21 cellular contexts compared by ENCODE assay signal in genomic region chr1:198068280-198068679, GRCh38.
DNase-seq lines count a peak whose midpoint lies in the region; ATAC-seq and TF ChIP-seq lines count a peak whose summit lies in the region.
"Had no signal": no experiment of that assay in that cellular context is flagged by ENCODE, and none has a peak within 500 bp of the region (broad histone marks: within the 10 kb centered on the region; RNA-seq: fewer than 3 reads in every experiment).

No MANE protein-coding gene starts in this region.

- H2BK20ac ChIP-seq in IMR-90 (ENCODE audit: low read depth, low read length) = no peak overlapping the region

- no peak overlapping the region for H2AK9ac ChIP-seq in IMR-90 (replicated peaks; ENCODE audit: low read depth, low read length, poor library complexity)

- CTCF ChIA-PET in IMR-90 (lab: Yijun Ruan, JAX) = interaction anchor here (0.6 kb wide), 1 partner anchor 15 kb away, joined by 3 read pairs; no protein-coding TSS in a partner anchor
- CTCF ChIA-PET in activated CD8-positive, alpha-beta T cell treated with anti-CD3 and anti-CD28 coated beads for 36 hours (lab: Charles Lee) = interaction anchor here (0.7 to 1.3 kb wide), 2 partner anchors 11 to 90 kb away, joined by 3 read pairs; no protein-coding TSS in a partner anchor

- no peak overlapping the region for H2BK15ac ChIP-seq in IMR-90 (ENCODE audit: low read depth, low read length)

- H3K36me3 Mint-ChIP-seq in activated CD8-positive, alpha-beta T cell treated with anti-CD3 and anti-CD28 coated beads for 36 hours (ENCODE audit: low read depth) = no peaks in the 10 kb centered on the region

- H3K4me1 Mint-ChIP-seq in activated CD8-positive, alpha-beta T cell treated with anti-CD3 and anti-CD28 coated beads for 36 hours (ENCODE audit: low read depth) = peaks cover 3% of the 10 kb centered on the region

- no peaks in the 10 kb centered on the region for H3K36me3 ChIP-seq in IMR-90 (ENCODE audit: control insufficient read depth, insufficient read depth, low read length)
- H3K36me3 ChIP-seq: SJCRH30 had no signal

- peak; percentile 90 for ATAC-seq in IMR-90 (ENCODE audit: low read depth)
- ATAC-seq in activated CD8-positive, alpha-beta T cell treated with anti-CD3 and anti-CD28 coated beads for 36 hours = no peak
- ATAC-seq: A549, Panc1 had no signal

- no TSS peak for BruUV-seq in IMR-90 (replicated peaks; lab: Mats Ljungman, UMichigan)

- no peak overlapping the region for H3K27ac ChIP-seq in IMR-90 (ENCODE audit: insufficient read depth, low read length)
- H3K27ac ChIP-seq: A549, SJCRH30 had no signal

- no peak overlapping the region for H3K18ac ChIP-seq in IMR-90 (ENCODE audit: low read depth, low read length)

- peaks cover 5% of the 10 kb centered on the region for H3K27me3 Mint-ChIP-seq in activated CD8-positive, alpha-beta T cell treated with anti-CD3 and anti-CD28 coated beads for 36 hours

- H3K9me1 ChIP-seq in IMR-90 (ENCODE audit: insufficient read depth, low read length) = no peaks in the 10 kb centered on the region

- H2AFZ ChIP-seq in IMR-90 (replicated peaks; ENCODE audit: low read length, poor library complexity) = no peak overlapping the region

- TF ChIP-seq RAD21 in IMR-90 (IDR thresholded peaks at IDR 0.05; ENCODE audit: low read length) = no peak

- no peak overlapping the region for H3K4me3 Mint-ChIP-seq in activated CD8-positive, alpha-beta T cell treated with anti-CD3 and anti-CD28 coated beads for 36 hours
- H3K4me3 Mint-ChIP-seq: CD4-positive, alpha-beta T cell had no signal

- no CpG with 5 or more reads among the region's 3 CpGs for WGBS in IMR-90 (ENCODE audit: extremely low coverage in 2 of 2, insufficient read length in 1 of 2), 2 experiments

- H3K9ac ChIP-seq in IMR-90 (ENCODE audit: low read depth, low read length) = no peak overlapping the region

- no peak overlapping the region for H3K4me3 ChIP-seq in IMR-90 (ENCODE audit: insufficient read depth, low read depth, low read length)
- H3K4me3 ChIP-seq: A549, SJCRH30 had no signal

- no peak overlapping the region for H4K5ac ChIP-seq in IMR-90 (ENCODE audit: low read depth, low read length)

- H3K4ac ChIP-seq in IMR-90 (ENCODE audit: low read depth, low read length) = no peak overlapping the region

- no peak overlapping the region for H2BK5ac ChIP-seq in IMR-90 (ENCODE audit: low read depth, low read length, poor library complexity, severe bottlenecking)

- H3K27me3 ChIP-seq in IMR-90 (ENCODE audit: control insufficient read depth, insufficient read depth, low read length) = no peaks in the 10 kb centered on the region
- H3K27me3 ChIP-seq: SJCRH30 had no signal

- no peaks in the 10 kb centered on the region for H4K20me1 ChIP-seq in IMR-90 (ENCODE audit: insufficient read depth, low read length)

- H3K79me1 ChIP-seq in IMR-90 (ENCODE audit: low read depth in 1 of 2, low read length in 2 of 2) = no peaks in the 10 kb centered on the region

- no peak for TF ChIP-seq POLR2A in IMR-90 (IDR thresholded peaks at IDR 0.05; ENCODE audit: low read depth, low read length)

- H2BK120ac ChIP-seq in IMR-90 (ENCODE audit: low read depth, low read length) = no peak overlapping the region

- no peak for TF ChIP-seq CTCF in IMR-90 (conservative IDR thresholded peaks at IDR 0.05; ENCODE audit: low read depth, low read length)
- TF ChIP-seq CTCF in GM13976 (IDR thresholded peaks at IDR 0.05; ENCODE audit: borderline replicate concordance, control extremely low read depth, extremely low read depth, insufficient read depth, missing control alignments) = no peak
- no peak for TF ChIP-seq CTCF in activated CD8-positive, alpha-beta T cell treated with anti-CD3 and anti-CD28 coated beads for 36 hours (IDR thresholded peaks at IDR 0.05)

- POLR2A ChIA-PET in IMR-90 (lab: Charles Lee; ENCODE audit: unreplicated experiment) = no interaction called here
- POLR2A ChIA-PET in activated CD8-positive, alpha-beta T cell treated with anti-CD3 and anti-CD28 coated beads for 36 hours (lab: Charles Lee) = interaction anchor here (0.6 kb wide), 1 partner anchor 753 kb away, joined by 4 read pairs; no protein-coding TSS in a partner anchor

- H3K9me3 ChIP-seq in IMR-90 (ENCODE audit: control insufficient read depth, insufficient read depth, low read length) = no peaks in the 10 kb centered on the region
- H3K9me3 ChIP-seq: A549, SJCRH30 had no signal

- no peaks in the 10 kb centered on the region for H3K4me1 ChIP-seq in IMR-90 (ENCODE audit: control insufficient read depth, insufficient read depth, low read length)
- H3K4me1 ChIP-seq: A549, SJCRH30 had no signal

- intact Hi-C loops in IMR-90 (cut with micrococcal nuclease) = no loop called here
- intact Hi-C loops in activated CD8-positive, alpha-beta T cell treated with anti-CD3 and anti-CD28 coated beads for 36 hours (cut with micrococcal nuclease) = no loop called here

- in situ Hi-C loops in IMR-90 (cut with MboI; ENCODE audit: low sequenced_read_pairs) = no loop called here
- in situ Hi-C loops in GM13976 (cut with MboI; ENCODE audit: low sequenced_read_pairs, unreplicated experiment) = no loop called here

- no peak overlapping the region for H2AK5ac ChIP-seq in IMR-90 (ENCODE audit: low read depth, low read length)

- DNase-seq in Ammon's horn (ENCODE audit: low spot score) (peak; percentile 5), IMR-90 (peak; percentile 50), UCSD-AML1 (lab: John Stamatoyannopoulos, UW; ENCODE audit: unreplicated experiment) (peak; percentile 9), globus pallidus (ENCODE audit: low spot score) (peak; percentile 3), A172 (ENCODE audit: low spot score) (no peak), GM13976 (ENCODE audit: low spot score) (no peak)
- DNase-seq in activated CD8-positive, alpha-beta T cell treated with anti-CD3 and anti-CD28 coated beads for 36 hours = no peak
- no peak for DNase-seq in stimulated activated CD4-positive, alpha-beta T cell treated with anti-CD3 and anti-CD28 coated beads, Interleukin-4, amount 100 ng/mL, for 24 hours
- DNase-seq: CD4-positive, alpha-beta T cell; COR-L47; DMS79; HCEC 1CT; MM.1S; NCI-H1048; NCI-H1436; NCI-H1930; NCI-H2227 treated with DMSO at 0.1 percent for 48 hours; NCI-H510A; SJCRH30 had no signal

- dilution Hi-C loops in IMR-90 (cut with HindIII; ENCODE audit: low sequenced_read_pairs, unreplicated experiment) = no loop called here

- no peak overlapping the region for H3K23ac ChIP-seq in IMR-90 (ENCODE audit: low read depth, low read length)

- no peak overlapping the region for H4K91ac ChIP-seq in IMR-90 (ENCODE audit: insufficient read depth, low read depth, low read length)

- H3K27ac Mint-ChIP-seq in activated CD8-positive, alpha-beta T cell treated with anti-CD3 and anti-CD28 coated beads for 36 hours = no peak overlapping the region
- H3K27ac Mint-ChIP-seq: CD4-positive, alpha-beta T cell had no signal

- no peaks in the 10 kb centered on the region for H3K9me3 Mint-ChIP-seq in activated CD8-positive, alpha-beta T cell treated with anti-CD3 and anti-CD28 coated beads for 36 hours
- H3K9me3 Mint-ChIP-seq: CD4-positive, alpha-beta T cell had no signal

- H3K56ac ChIP-seq in IMR-90 (ENCODE audit: extremely low read depth, insufficient read depth, low read length) = no peak overlapping the region

- peak overlapping the region; percentile 82 for H3K4me2 ChIP-seq in IMR-90 (ENCODE audit: low read depth, low read length)
- H3K4me2 ChIP-seq: A549 had no signal

- no peak overlapping the region for H3K14ac ChIP-seq in IMR-90 (replicated peaks; ENCODE audit: low read depth, low read length)

- H4K8ac ChIP-seq in IMR-90 (ENCODE audit: low read depth in 2 of 2, low read length in 2 of 2) = no peak overlapping the region

TF ChIP-seq in IMR-90, 13 proteins besides CTCF, POLR2A, EP300 and RAD21:
- no peak for TF ChIP-seq MAFK (IDR thresholded peaks at IDR 0.05; ENCODE audit: low read depth, low read length)
- TF ChIP-seq FOS (IDR thresholded peaks at IDR 0.05; ENCODE audit: low read depth, low read length) = no peak
- no peak for TF ChIP-seq MAZ (IDR thresholded peaks at IDR 0.05; ENCODE audit: borderline replicate concordance, low read depth, low read length)
- no peak for TF ChIP-seq RCOR1 (IDR thresholded peaks at IDR 0.05; ENCODE audit: insufficient replicate concordance, low read length)
- no peak for TF ChIP-seq ELK1 (IDR thresholded peaks at IDR 0.05; ENCODE audit: borderline replicate concordance, low read depth, low read length)
- no peak for TF ChIP-seq CHD1 (IDR thresholded peaks at IDR 0.05; ENCODE audit: low read depth, low read length)
- TF ChIP-seq USF2 (IDR thresholded peaks at IDR 0.05; ENCODE audit: low read depth, low read length) = no peak
- no peak for TF ChIP-seq CEBPB (IDR thresholded peaks at IDR 0.05; ENCODE audit: low read depth, low read length)
- no peak for TF ChIP-seq MXI1 (IDR thresholded peaks at IDR 0.05; ENCODE audit: borderline replicate concordance, low read depth, low read length)
- TF ChIP-seq BHLHE40 (IDR thresholded peaks at IDR 0.05; ENCODE audit: low read depth, low read length) = no peak
- TF ChIP-seq RFX5 (IDR thresholded peaks at IDR 0.05; ENCODE audit: low read depth, low read length) = no peak
- no peak for TF ChIP-seq SMC3 (IDR thresholded peaks at IDR 0.05; ENCODE audit: low read depth, low read length)
- TF ChIP-seq NFE2L2 (IDR thresholded peaks at IDR 0.05; ENCODE audit: low read depth, low read length) = no peak
TF ChIP-seq in IMR-90: peak in this region for 0.

Comparison
In these comparisons a context has a peak if more than half of its experiments do, and no peak if none do; other contexts are left out.
1. DNase-seq: peak in Ammon's horn (single experiment), IMR-90 (single experiment), UCSD-AML1 (single experiment) and globus pallidus (single experiment); none in A172 (single experiment), GM13976 (single experiment), activated CD8-positive, alpha-beta T cell treated with anti-CD3 and anti-CD28 coated beads for 36 hours (single experiment) and stimulated activated CD4-positive, alpha-beta T cell treated with anti-CD3 and anti-CD28 coated beads, Interleukin-4, amount 100 ng/mL, for 24 hours (single experiment).